Comparison of ENCODE assay signal across 11 cellular contexts in the genomic region with DNA sequence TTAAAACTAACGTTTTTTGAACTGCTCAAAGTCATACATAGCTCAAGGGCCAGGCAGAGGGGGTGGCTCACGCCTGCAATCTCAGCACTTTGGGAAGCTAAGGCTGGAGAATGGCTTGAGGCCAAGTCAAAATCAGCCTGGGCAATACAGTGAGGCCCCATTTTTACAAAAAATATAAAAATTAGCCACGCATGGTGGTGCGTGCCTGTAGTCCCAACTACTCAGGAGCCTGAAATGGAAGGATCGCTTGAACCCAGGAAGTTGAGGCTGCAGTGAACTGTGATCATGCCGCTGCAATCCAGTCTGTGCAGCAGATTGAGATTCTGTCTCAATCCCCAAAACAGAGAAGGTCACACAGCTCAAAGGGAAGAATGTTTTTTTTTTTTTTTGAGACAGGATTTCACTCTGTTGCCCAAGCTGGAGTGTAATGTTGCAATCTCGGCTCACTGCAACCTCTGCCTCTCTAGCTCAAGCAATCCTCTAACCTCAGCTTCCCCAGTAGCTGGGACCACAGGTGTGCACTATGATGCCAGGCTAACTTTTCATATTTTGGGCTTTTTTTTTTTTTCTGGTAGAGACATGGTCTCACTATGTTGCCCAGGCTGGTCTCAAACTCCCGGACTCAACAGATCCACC. TPM values are rescaled to one million over a fixed set of nuclear protein-coding genes. Genes with fewer than 3 reads are reported as not detected.
A peak's percentile ranks its signal among the peaks of the same experiment; 100 is the strongest.
DNase-seq lines count a peak whose midpoint lies in the region; TF ChIP-seq lines count a peak whose summit lies in the region.
"Had no signal": no experiment of that assay in that cellular context is flagged by ENCODE, and none has a peak within 500 bp of the region (broad histone marks: within the 10 kb centered on the region; RNA-seq: fewer than 3 reads in every experiment).

No MANE protein-coding gene starts in this region.

- no peak overlapping the region for H3K4me3 Mint-ChIP-seq in progenitor cell of endocrine pancreas (ENCODE audit: low read depth)

- H3K36me3 Mint-ChIP-seq in progenitor cell of endocrine pancreas (ENCODE audit: insufficient read depth), result peaks cover 14% of the 10 kb centered on the region

- peak; percentile 40 for DNase-seq in GM03348 (ENCODE audit: low spot score)
- no peak for DNase-seq in RWPE1 (ENCODE audit: low spot score)
- peak; percentile 77 for DNase-seq in fibroblast of gingiva (ENCODE audit: low read depth)
- no peak for DNase-seq in progenitor cell of endocrine pancreas (ENCODE audit: low spot score, unreplicated experiment)
- DNase-seq in NCI-H2171 treated with DMSO at 0.1 percent for 48 hours (lab: John Stamatoyannopoulos, UW), result no peak
- no peak for DNase-seq in NCI-H524 (lab: John Stamatoyannopoulos, UW)
- DNase-seq in activated CD4-positive, alpha-beta T cell treated with anti-CD3 and anti-CD28 coated beads, Interleukin-2, amount 50 U/mL, for 4 hours, result no peak
- no peak for DNase-seq in NCI-H510A (lab: John Stamatoyannopoulos, UW)
- DNase-seq: NCI-H446 treated with DMSO at 0.1 percent for 48 hours, small intestine had no signal

- no peak for TF ChIP-seq CTCF in RWPE1 (conservative IDR thresholded peaks at IDR 0.05; ENCODE audit: low read depth)
- no peak for TF ChIP-seq CTCF in progenitor cell of endocrine pancreas (IDR thresholded peaks at IDR 0.05; ENCODE audit: unreplicated experiment)

- POLR2A ChIA-PET in RWPE1 (lab: Yijun Ruan, JAX; ENCODE audit: low non-redundant PET), result interaction anchor here (0.6 to 1.2 kb wide), 3 partner anchors 34 to 47 kb away, joined by 4 to 6 read pairs (median 5); a partner anchor contains a TSS

- no peaks in the 10 kb centered on the region for H3K9me3 Mint-ChIP-seq in progenitor cell of endocrine pancreas (ENCODE audit: low read depth)

- peaks cover 22% of the 10 kb centered on the region for H3K4me1 Mint-ChIP-seq in progenitor cell of endocrine pancreas (ENCODE audit: low read depth)

- H3K27me3 Mint-ChIP-seq in progenitor cell of endocrine pancreas, result no peaks in the 10 kb centered on the region

- peak overlapping the region; percentile 41 for H3K27ac ChIP-seq in RWPE1

- CTCF ChIA-PET in RWPE1 (lab: Yijun Ruan, JAX), result interaction anchor here (0.6 to 1.6 kb wide), 4 partner anchors 16 to 44 kb away, joined by 3 to 6 read pairs (median 4); a partner anchor contains a TSS

- H3K27ac Mint-ChIP-seq in progenitor cell of endocrine pancreas, result peak overlapping the region; percentile 59

RNA-seq across cellular contexts. Expression of a gene that starts 2.9 kb away (rescaled TPM):
- 110 and 118 TPM in 2 replicates for total RNA-seq in progenitor cell of endocrine pancreas

RNA-seq across cellular contexts. Expression of a gene that starts 13.2 kb away (rescaled TPM):
- 104 and 111 TPM in 2 replicates for total RNA-seq in progenitor cell of endocrine pancreas

RNA-seq across cellular contexts. Expression of a gene that starts 33.0 kb away (rescaled TPM):
- total RNA-seq in progenitor cell of endocrine pancreas, result 10.0 and 11.3 TPM in 2 replicates
- total RNA-seq: bronchial epithelial cell had no signal

RNA-seq across cellular contexts. Expression of a gene that starts 40.9 kb away (rescaled TPM):
- 36.6 and 39.1 TPM in 2 replicates for total RNA-seq in progenitor cell of endocrine pancreas

RNA-seq across cellular contexts. Expression of a gene that starts 44.5 kb away (rescaled TPM):
- total RNA-seq in progenitor cell of endocrine pancreas, result 39.8 and 43.1 TPM in 2 replicates

Comparison
In these comparisons a context has a peak if more than half of its experiments do, and no peak if none do; other contexts are left out.
1. DNase-seq: peak in GM03348 (single experiment) and fibroblast of gingiva (single experiment); none in RWPE1 (single experiment), progenitor cell of endocrine pancreas (single experiment), NCI-H2171 treated with DMSO at 0.1 percent for 48 hours (single experiment), NCI-H524 (0 of 2), activated CD4-positive, alpha-beta T cell treated with anti-CD3 and anti-CD28 coated beads, Interleukin-2, amount 50 U/mL, for 4 hours (0 of 2) and NCI-H510A (single experiment).